In the genomic region with DNA sequence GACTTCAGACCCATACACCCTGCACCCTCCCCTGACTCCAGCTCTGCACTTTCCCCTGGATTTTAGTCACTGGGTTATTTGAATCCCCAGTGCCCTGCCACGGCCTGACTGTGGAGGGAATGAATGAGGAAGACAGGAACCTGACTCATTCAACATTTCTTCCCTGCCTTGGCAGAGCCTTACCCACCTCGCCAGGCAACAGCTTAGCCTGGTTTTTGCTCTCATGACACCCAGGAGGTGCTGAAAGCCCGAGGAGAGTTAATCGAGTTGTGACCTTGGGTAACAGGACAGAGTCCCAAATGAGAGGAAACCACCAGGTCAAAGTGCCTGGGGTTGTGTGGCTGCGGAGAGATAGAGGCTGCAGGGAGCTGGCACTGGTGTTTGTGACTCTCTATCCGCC, we compare ENCODE assay signal across 1 cellular context.
TF ChIP-seq lines count a peak whose summit lies in the region.

No MANE protein-coding gene starts in this region.

TF ChIP-seq in WTC11, 78 proteins besides CTCF, POLR2A, EP300 and RAD21 (continued from another document):
- TF ChIP-seq, protein P1, sequence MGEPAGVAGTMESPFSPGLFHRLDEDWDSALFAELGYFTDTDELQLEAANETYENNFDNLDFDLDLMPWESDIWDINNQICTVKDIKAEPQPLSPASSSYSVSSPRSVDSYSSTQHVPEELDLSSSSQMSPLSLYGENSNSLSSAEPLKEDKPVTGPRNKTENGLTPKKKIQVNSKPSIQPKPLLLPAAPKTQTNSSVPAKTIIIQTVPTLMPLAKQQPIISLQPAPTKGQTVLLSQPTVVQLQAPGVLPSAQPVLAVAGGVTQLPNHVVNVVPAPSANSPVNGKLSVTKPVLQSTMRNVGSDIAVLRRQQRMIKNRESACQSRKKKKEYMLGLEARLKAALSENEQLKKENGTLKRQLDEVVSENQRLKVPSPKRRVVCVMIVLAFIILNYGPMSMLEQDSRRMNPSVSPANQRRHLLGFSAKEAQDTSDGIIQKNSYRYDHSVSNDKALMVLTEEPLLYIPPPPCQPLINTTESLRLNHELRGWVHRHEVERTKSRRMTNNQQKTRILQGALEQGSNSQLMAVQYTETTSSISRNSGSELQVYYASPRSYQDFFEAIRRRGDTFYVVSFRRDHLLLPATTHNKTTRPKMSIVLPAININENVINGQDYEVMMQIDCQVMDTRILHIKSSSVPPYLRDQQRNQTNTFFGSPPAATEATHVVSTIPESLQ (CRISPR knock-in tag; IDR thresholded peaks at IDR 0.05): no peak
- no peak for TF ChIP-seq MXD4 (CRISPR knock-in tag; IDR thresholded peaks at IDR 0.05; ENCODE audit: borderline replicate concordance)
- TF ChIP-seq, protein P2, sequence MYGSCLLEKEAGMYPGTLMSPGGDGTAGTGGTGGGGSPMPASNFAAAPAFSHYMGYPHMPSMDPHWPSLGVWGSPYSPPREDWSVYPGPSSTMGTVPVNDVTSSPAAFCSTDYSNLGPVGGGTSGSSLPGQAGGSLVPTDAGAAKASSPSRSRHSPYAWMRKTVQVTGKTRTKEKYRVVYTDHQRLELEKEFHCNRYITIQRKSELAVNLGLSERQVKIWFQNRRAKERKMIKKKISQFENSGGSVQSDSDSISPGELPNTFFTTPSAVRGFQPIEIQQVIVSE (CRISPR knock-in tag; IDR thresholded peaks at IDR 0.05; ENCODE audit: borderline replicate concordance): no peak
